Comparison of ENCODE assay signal across 15 cellular contexts in the genomic region with DNA sequence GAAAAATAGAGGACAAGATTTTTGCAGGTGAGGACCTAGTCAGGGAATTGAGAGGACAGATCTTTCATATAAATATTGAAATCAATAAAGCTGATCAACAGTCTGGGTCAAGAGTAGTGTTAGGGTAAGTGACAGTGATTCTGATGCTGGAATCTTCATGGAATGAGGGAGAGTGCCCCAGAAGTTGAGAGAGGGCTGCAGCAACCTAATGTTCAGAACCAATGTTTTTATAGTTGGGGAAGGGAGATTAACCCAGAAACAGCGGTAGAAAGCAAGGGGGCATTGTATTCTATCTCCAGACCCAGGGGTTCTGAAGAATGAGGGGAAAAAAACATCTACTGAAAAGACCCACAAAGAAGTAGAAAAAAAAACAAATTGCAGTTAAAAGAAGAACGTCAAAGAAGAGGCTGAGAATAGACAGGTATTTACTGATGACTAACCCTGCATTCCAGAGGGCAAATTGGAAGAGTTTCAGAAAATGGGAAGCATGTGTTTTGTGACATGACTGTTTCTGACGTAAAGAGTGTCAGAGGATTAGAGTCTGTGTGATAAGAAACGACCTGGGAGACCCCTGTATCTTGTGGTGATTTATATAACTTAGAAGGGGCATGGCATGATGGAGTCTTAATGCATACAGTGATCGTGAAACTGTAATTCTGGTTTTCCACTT.
A peak's percentile ranks its signal among the peaks of the same experiment; 100 is the strongest.
DNase-seq lines count a peak whose midpoint lies in the region; ATAC-seq, FAIRE-seq and TF ChIP-seq lines count a peak whose summit lies in the region.
"Had no signal": no experiment of that assay in that cellular context is flagged by ENCODE, and none has a peak within 500 bp of the region (broad histone marks: within the 10 kb centered on the region; RNA-seq: fewer than 3 reads in every experiment).

No MANE protein-coding gene starts in this region.

- no peak for ATAC-seq in GM19397 (IDR thresholded peaks at IDR 0.05; ENCODE audit: unreplicated experiment)
- ATAC-seq: lower lobe of right lung, Right ventricle myocardium inferior had no signal

- peak overlapping the region; percentile 61 for H3K27ac ChIP-seq in brain microvascular endothelial cell
- H3K27ac ChIP-seq: lower lobe of right lung, neutrophil, thoracic aorta had no signal

- H3K4me3 ChIP-seq in brain microvascular endothelial cell (ENCODE audit: low read depth, low read length), result no peak overlapping the region
- H3K4me3 ChIP-seq: lower lobe of right lung, thoracic aorta had no signal

- no peak for FAIRE-seq in HTR-8/SVneo (lab: Jason Lieb, UNC)

- in situ Hi-C loops in ACHN (cut with HindIII; ENCODE audit: low pct_ligation_motif_present, low pct_unique_long_range_greater_than_20kb, low sequenced_read_pairs), result no loop called here
- in situ Hi-C loops in brain microvascular endothelial cell (cut with HindIII; ENCODE audit: low pct_ligation_motif_present, low sequenced_read_pairs), result no loop called here

- no peaks in the 10 kb centered on the region for H3K27me3 ChIP-seq in brain microvascular endothelial cell (replicated peaks)
- H3K27me3 ChIP-seq: neutrophil had no signal

- DNase-seq in ACHN, result peak; percentile 59
- peak; percentile 14 for DNase-seq in HTR-8/SVneo (ENCODE audit: insufficient read length, low spot score)
- DNase-seq in brain microvascular endothelial cell, result peak; percentile 82
- peak; percentile 54 for DNase-seq in kidney tubule cell (ENCODE audit: low spot score)
- DNase-seq in NCI-H345 (lab: John Stamatoyannopoulos, UW), result no peak
- DNase-seq in NK-92 (lab: John Stamatoyannopoulos, UW; ENCODE audit: unreplicated experiment), result no peak
- DNase-seq in inferior parietal cortex (ENCODE audit: extremely low spot score), result no peak
- DNase-seq: activated CD4-positive, alpha-beta T cell treated with anti-CD3 and anti-CD28 coated beads, Interleukin-2, amount 50 U/mL, for 48 hours; lower lobe of right lung; NCI-H774; stimulated activated CD4-positive, alpha-beta T cell treated with anti-CD3 and anti-CD28 coated beads, Interleukin-12 subunit alpha, Interleukin-12 subunit beta, amount 100 ng/mL, for 4 hours had no signal

- no peaks in the 10 kb centered on the region for H3K36me3 ChIP-seq in brain microvascular endothelial cell (replicated peaks)
- H3K36me3 ChIP-seq: lower lobe of right lung, neutrophil, thoracic aorta had no signal

- TF ChIP-seq CTCF in brain microvascular endothelial cell (IDR thresholded peaks at IDR 0.05; ENCODE audit: low read depth, low read length, missing control alignments), result no peak

Comparison
In these comparisons a context has a peak if more than half of its experiments do, and no peak if none do; other contexts are left out.
1. DNase-seq: peak in ACHN (single experiment), HTR-8/SVneo (single experiment), brain microvascular endothelial cell (single experiment) and kidney tubule cell (single experiment); none in NCI-H345 (single experiment), NK-92 (single experiment) and inferior parietal cortex (single experiment).